23 cellular contexts compared by ENCODE assay signal in the genomic region with DNA sequence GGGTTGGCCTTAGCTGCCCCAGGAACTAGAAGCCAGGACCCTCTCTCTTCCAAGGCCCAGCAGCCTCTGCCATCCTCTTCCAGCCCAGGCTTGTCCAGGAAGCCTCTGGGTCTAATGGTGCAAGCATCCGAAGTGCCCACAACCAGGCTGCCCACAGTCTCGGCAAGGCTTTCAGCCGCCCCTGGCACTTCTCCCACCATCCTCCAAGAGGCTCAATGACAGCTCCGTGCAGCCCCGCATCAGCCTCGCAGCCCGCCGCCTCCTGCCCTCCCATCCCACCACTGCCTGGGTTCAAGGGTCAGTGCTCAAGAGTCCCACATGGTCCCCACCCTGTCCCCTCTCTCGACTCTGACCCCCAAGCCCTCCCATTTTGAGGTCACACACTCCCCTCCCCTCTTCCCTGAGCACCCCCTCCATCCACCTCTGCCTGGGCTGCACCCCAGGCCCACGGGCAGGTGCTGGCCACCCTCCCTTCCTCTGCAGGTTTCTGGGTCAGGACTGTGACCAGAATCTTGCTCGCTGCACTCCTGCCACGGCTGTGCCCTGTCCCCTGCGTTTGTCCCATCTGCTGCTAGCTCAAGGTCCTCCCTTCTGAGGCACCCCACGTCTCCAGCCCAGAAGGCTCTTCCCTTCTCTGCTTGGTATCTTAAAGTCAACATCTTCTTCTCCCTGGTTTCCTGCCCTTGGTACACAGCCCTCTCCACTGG. TPM values are rescaled to one million over a fixed set of nuclear protein-coding genes. Genes with fewer than 3 reads are reported as not detected.
"Had no signal": no experiment of that assay in that cellular context is flagged by ENCODE, and none has a peak within 500 bp of the region (broad histone marks: within the 10 kb centered on the region; RNA-seq: fewer than 3 reads in every experiment).

No MANE protein-coding gene starts in this region.

- DNase-seq: activated CD4-positive, alpha-beta memory T cell treated with anti-CD3 and anti-CD28 coated beads, Interleukin-2, amount 10 ng/mL, durations not matched to agents 7 days and 5 days; activated CD4-positive, alpha-beta T cell treated with anti-CD3 and anti-CD28 coated beads for 48 hours; activated CD4-positive, CD25-positive, alpha-beta regulatory T cell; activated T-cell treated with anti-CD3 and anti-CD28 coated beads, Interleukin-2, amount 50 U/mL, for 24 hours; amygdala; body of pancreas; cortex of kidney; head of caudate nucleus; stimulated activated CD4-positive, alpha-beta T cell treated with anti-CD3 and anti-CD28 coated beads, Interleukin-4, amount 100 ng/mL, for 1 hour; T-helper 1 cell; T1000 had no signal

- H3K36me3 ChIP-seq: left lung, thoracic aorta had no signal

- ATAC-seq: activated naive CD4-positive, alpha-beta T cell treated with anti-CD3 and anti-CD28 coated beads, Interleukin-2, amount 50 U/mL, for 72 hours; body of pancreas; left lung had no signal

- H3K4me1 ChIP-seq: body of pancreas, left lung had no signal

- H3K4me3 ChIP-seq: body of pancreas, left lung, smooth muscle cell, thoracic aorta had no signal

- H3K27ac ChIP-seq: body of pancreas, left lung, thoracic aorta had no signal

- H3K27me3 ChIP-seq: body of pancreas had no signal

- H3K4me2 ChIP-seq: smooth muscle cell had no signal

RNA-seq across cellular contexts. Expression of a gene that starts 36.2 kb away (rescaled TPM):
- total RNA-seq: activated CD4-positive, alpha-beta memory T cell treated with anti-CD3 and anti-CD28 coated beads, Interleukin-2, amount 10 ng/mL, durations not matched to agents 7 days and 5 days; activated naive CD4-positive, alpha-beta T cell treated with anti-CD3 and anti-CD28 coated beads, Interleukin-2, amount 50 U/mL, for 72 hours; body of pancreas; frontal cortex; left lung; mononuclear cell; osteoblast; pulmonary artery endothelial cell; smooth muscle cell; thoracic aorta; ureter had no signal
- polyA plus RNA-seq: esophagus, keratinocyte, neural cell, smooth muscle cell had no signal
